8 cellular contexts compared by ENCODE assay signal in the genomic region with DNA sequence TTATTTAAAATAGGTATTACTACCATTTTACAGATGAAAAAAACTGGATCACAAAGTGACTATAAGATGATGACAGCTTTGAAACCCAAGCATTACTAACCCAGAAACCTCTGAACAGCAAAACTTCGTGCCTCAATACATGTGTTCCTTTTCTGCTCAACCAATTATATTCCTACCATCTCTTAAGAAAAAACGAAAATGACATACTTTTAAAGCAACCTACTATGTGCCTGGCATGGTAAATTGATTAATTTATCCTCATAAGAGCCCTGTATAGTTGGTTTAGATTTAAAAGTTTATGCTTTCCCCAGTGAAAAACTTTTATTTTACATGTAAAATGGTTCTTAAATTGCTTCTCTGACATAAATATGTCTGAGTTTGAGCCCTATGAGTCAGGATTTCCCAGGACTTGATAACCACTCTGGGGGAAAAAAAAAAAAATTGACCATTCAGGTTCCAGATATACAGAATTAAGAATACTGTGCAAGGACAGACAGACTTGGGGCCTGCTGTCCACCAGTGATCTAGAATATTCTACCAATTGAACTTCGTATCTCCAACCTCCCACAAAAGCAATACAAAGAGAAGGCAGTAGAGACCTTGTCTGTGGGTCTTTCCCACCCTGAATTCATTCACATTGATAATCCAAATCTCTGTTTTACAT. TPM values are rescaled to one million over a fixed set of nuclear protein-coding genes. Genes with fewer than 3 reads are reported as not detected.
DNase-seq lines count a peak whose midpoint lies in the region; ATAC-seq and TF ChIP-seq lines count a peak whose summit lies in the region.

No MANE protein-coding gene starts in this region.

- no peak for ATAC-seq in GM19395 (IDR thresholded peaks at IDR 0.05; ENCODE audit: unreplicated experiment)

- H3K9ac ChIP-seq in Loucy (ENCODE audit: low read depth, low read length, poor library complexity, severe bottlenecking), result peak overlapping the region; percentile 98

- H3K36me3 ChIP-seq in Loucy (ENCODE audit: insufficient read depth, low read length), result no peaks in the 10 kb centered on the region

- peak; percentile 17 for DNase-seq in EL
- DNase-seq in astrocyte of the hippocampus (ENCODE audit: low read depth, low spot score), result peak; percentile 41
- DNase-seq in mesothelial cell of epicardium (ENCODE audit: low spot score in 2 of 2, unreplicated experiment in 2 of 2), result no peak
- DNase-seq in COLO829 (ENCODE audit: low spot score), result no peak
- no peak for DNase-seq in dedifferentiated amniotic fluid mesenchymal stem cell (ENCODE audit: extremely low spot score)
- DNase-seq in NCI-H524 (lab: John Stamatoyannopoulos, UW), result no peak

- no peaks in the 10 kb centered on the region for H3K27me3 Mint-ChIP-seq in mesothelial cell of epicardium (ENCODE audit: low read depth)

- peak overlapping the region; percentile 97 for H3K4me3 ChIP-seq in Loucy (ENCODE audit: low read length, poor library complexity, severe bottlenecking)

- H3K79me2 ChIP-seq in Loucy (ENCODE audit: insufficient read depth, low read length), result peaks cover 92% of the 10 kb centered on the region

- peaks cover 70% of the 10 kb centered on the region for H4K20me1 ChIP-seq in Loucy (ENCODE audit: insufficient read depth, low read length, poor library complexity, severe bottlenecking)

- H3F3A ChIP-seq in Loucy (ENCODE audit: low read depth), result no peaks in the 10 kb centered on the region

- peaks cover 64% of the 10 kb centered on the region for H3K4me1 Mint-ChIP-seq in mesothelial cell of epicardium

- H2AFZ ChIP-seq in Loucy (ENCODE audit: low read length), result no peak overlapping the region

- peaks cover 67% of the 10 kb centered on the region for H3K4me1 ChIP-seq in Loucy (ENCODE audit: insufficient read depth, low read length, poor library complexity, severe bottlenecking)

- TF ChIP-seq CTCF in Loucy (conservative IDR thresholded peaks at IDR 0.05; ENCODE audit: low read length) (no peak), mesothelial cell of epicardium (IDR thresholded peaks at IDR 0.05; ENCODE audit: unreplicated experiment) (no peak)

- no peaks in the 10 kb centered on the region for H3K9me2 ChIP-seq in Loucy (replicated peaks; ENCODE audit: low read depth, low read length)

- no peaks in the 10 kb centered on the region for H3K9me3 ChIP-seq in Loucy (ENCODE audit: insufficient read depth, low read depth, low read length)

- H3K4me3 Mint-ChIP-seq in mesothelial cell of epicardium, result peak overlapping the region; percentile 99

- no peaks in the 10 kb centered on the region for H3K9me3 Mint-ChIP-seq in mesothelial cell of epicardium

- no peaks in the 10 kb centered on the region for H3K36me3 Mint-ChIP-seq in mesothelial cell of epicardium

- H3K27ac Mint-ChIP-seq in mesothelial cell of epicardium, result peak overlapping the region; percentile 98

- H3K4me2 ChIP-seq in Loucy (ENCODE audit: low read depth, low read length, poor library complexity, severe bottlenecking), result peak overlapping the region; percentile 82

- peaks cover 10% of the 10 kb centered on the region for H3K27me3 ChIP-seq in Loucy (ENCODE audit: insufficient read depth, low read length, poor library complexity, severe bottlenecking)

RNA-seq across cellular contexts. Expression of a gene that starts 4.3 kb away (rescaled TPM):
- total RNA-seq in mesothelial cell of epicardium, result 241 to 262 TPM (median 246 TPM) in 3 replicates

Comparison
In these comparisons a context has a peak if more than half of its experiments do, and no peak if none do; other contexts are left out.
1. DNase-seq: peak in EL (single experiment) and astrocyte of the hippocampus (single experiment); none in mesothelial cell of epicardium (0 of 2), COLO829 (single experiment), dedifferentiated amniotic fluid mesenchymal stem cell (single experiment) and NCI-H524 (0 of 2).